ENCODE assay signal across 8 cellular contexts in genomic region chr6:109690740-109691687, GRCh38. TPM values are rescaled to one million over a fixed set of nuclear protein-coding genes. Genes with fewer than 3 reads are reported as not detected.
DNase-seq lines count a peak whose midpoint lies in the region; ATAC-seq, FAIRE-seq and TF ChIP-seq lines count a peak whose summit lies in the region.

Gene AK9 (minus strand): TSS chr6:109691202. CDS start chr6:109675745, 15,457 bp downstream.
Gene FIG4 (plus strand): TSS chr6:109691296. CDS start chr6:109691436, 140 bp downstream.

- BruUV-seq in HepG2 (replicated peaks; lab: Mats Ljungman, UMichigan): TSS peak; percentile 91

- H3K27me3 ChIP-seq in HepG2 (ENCODE audit: control insufficient read depth in 1 of 2, insufficient read depth in 2 of 2, low read length in 2 of 2): no peaks in the 10 kb centered on the region

- no peaks in the 10 kb centered on the region for H3K9me3 ChIP-seq in HepG2 (ENCODE audit: low read length)

- peak; percentile 57 to 67 for TF ChIP-seq POLR2A in HepG2 (IDR thresholded peaks at IDR 0.05; ENCODE audit: insufficient read depth in 1 of 2, low read depth in 2 of 2, low read length in 2 of 2)

- no peaks in the 10 kb centered on the region for H3K27me3 Mint-ChIP-seq in dendritic cell treated with granulocyte-macrophage colony-stimulating factor and Interleukin-4, amounts not matched to agents 40 ng/mL and 50 ng/mL, for 4 days

- peaks cover 49% of the 10 kb centered on the region for H3K4me1 Mint-ChIP-seq in dendritic cell treated with granulocyte-macrophage colony-stimulating factor and Interleukin-4, amounts not matched to agents 40 ng/mL and 50 ng/mL, for 4 days (ENCODE audit: low read depth)

- H3K36me3 ChIP-seq in HepG2 (replicated peaks in 1 of 2; ENCODE audit: control insufficient read depth in 1 of 2, insufficient read depth in 2 of 2, low read length in 2 of 2): no peaks in the 10 kb centered on the region

- peak within 1 kb of the TSS; percentile 80 to 90 (median 86) for H3K4me3 ChIP-seq in HepG2 (replicated peaks in 1 of 3; ENCODE audit: insufficient read depth in 1 of 3, low read depth in 2 of 3, low read length in 3 of 3)

- in situ Hi-C loops in HepG2 (cut with HindIII; ENCODE audit: extremely low pct_ligation_motif_present, low pct_unique_long_range_greater_than_20kb): loop anchor here (5.0 kb wide), 1 partner anchor 164 kb away; no protein-coding TSS in a partner anchor

- no peaks in the 10 kb centered on the region for H4K20me1 ChIP-seq in HepG2 (ENCODE audit: insufficient read depth, low read length)

- no peaks in the 10 kb centered on the region for H3K79me2 ChIP-seq in HepG2 (ENCODE audit: insufficient read depth, low read length)

- FAIRE-seq in HepG2 (lab: Jason Lieb, UNC): peak; percentile 85

- peak within 1 kb of the TSS; percentile 93 for H2AFZ ChIP-seq in HepG2 (ENCODE audit: low read length)

- intact Hi-C loops in dendritic cell treated with granulocyte-macrophage colony-stimulating factor and Interleukin-4, amounts not matched to agents 40 ng/mL and 50 ng/mL, for 4 days (cut with micrococcal nuclease): loop anchor here (1.0 to 5.0 kb wide), 2 partner anchors 249 to 489 kb away; partner anchors contain the start of genes CDC40, PPIL6 and SMPD2
- intact Hi-C loops in HepG2 (cut with micrococcal nuclease; ENCODE audit: unreplicated experiment): loop anchor here (1.0 kb wide), 2 partner anchors 95 to 164 kb away; no protein-coding TSS in a partner anchor

- WGBS in HepG2 (ENCODE audit: low lambda C conversion rate): under 1% methylated on average over 24 of the region's 48 CpGs

- H3K4me2 ChIP-seq in HepG2 (ENCODE audit: low read depth, low read length): peak within 1 kb of the TSS; percentile 84

- CTCF ChIA-PET in HepG2 (lab: Yijun Ruan, JAX; ENCODE audit: low intra/inter-chr PET ratio, low total read pairs): no interaction called here

- peaks cover 21% of the 10 kb centered on the region for H3K4me1 ChIP-seq in HepG2 (ENCODE audit: insufficient read depth, low read length)

- H3K27ac Mint-ChIP-seq in dendritic cell treated with granulocyte-macrophage colony-stimulating factor and Interleukin-4, amounts not matched to agents 40 ng/mL and 50 ng/mL, for 4 days: peak within 1 kb of the TSS; percentile 96

- peak; percentile 75 for TF ChIP-seq CTCF in HepG2 (CRISPR knock-in tag; IDR thresholded peaks at IDR 0.05)

- peak within 1 kb of the TSS; percentile 85 for H3K4me3 Mint-ChIP-seq in dendritic cell treated with granulocyte-macrophage colony-stimulating factor and Interleukin-4, amounts not matched to agents 40 ng/mL and 50 ng/mL, for 4 days

- TF ChIP-seq EP300 in HepG2 (IDR thresholded peaks at IDR 0.05; ENCODE audit: low read depth in 2 of 2, low read length in 2 of 2) (no peak), HepG2 (CRISPR knock-in tag; IDR thresholded peaks at IDR 0.05; ENCODE audit: borderline replicate concordance) (no peak)

- H3K27ac ChIP-seq in HepG2 (ENCODE audit: extremely low read length, insufficient read depth, low read length): peak within 1 kb of the TSS; percentile 75

- POLR2A ChIA-PET in HepG2 (lab: Yijun Ruan, JAX): interaction anchor here (0.8 to 1.1 kb wide), 2 partner anchors 11 to 12 kb away, joined by 3 read pairs; no protein-coding TSS in a partner anchor

- DNase-seq in C1 segment of cervical spinal cord (lab: John Stamatoyannopoulos, UW) (peak; percentile 68 to 95 (median 88)), NCI-H526 treated with DMSO at 0.1 percent for 48 hours (lab: John Stamatoyannopoulos, UW) (peak; percentile 90), HepG2 (ENCODE audit: low spot score) (peak; percentile 89)
- DNase-seq in activated CD4-positive, alpha-beta T cell treated with anti-CD3 and anti-CD28 coated beads, Interleukin-2, amount 50 U/mL, for 1 hour: peak; percentile 86
- peak; percentile 91 for DNase-seq in stimulated activated CD4-positive, alpha-beta T cell treated with anti-CD3 and anti-CD28 coated beads, Interleukin-4, amount 100 ng/mL, for 1 hour

- peaks cover 6% of the 10 kb centered on the region for H3K9me3 Mint-ChIP-seq in dendritic cell treated with granulocyte-macrophage colony-stimulating factor and Interleukin-4, amounts not matched to agents 40 ng/mL and 50 ng/mL, for 4 days

- peaks cover 22% of the 10 kb centered on the region for H3K36me3 Mint-ChIP-seq in dendritic cell treated with granulocyte-macrophage colony-stimulating factor and Interleukin-4, amounts not matched to agents 40 ng/mL and 50 ng/mL, for 4 days (ENCODE audit: low read depth)

- H3K9ac ChIP-seq in HepG2 (ENCODE audit: insufficient read depth, low read depth, low read length): peak within 1 kb of the TSS; percentile 80

- peak; percentile 91 for ATAC-seq in GM19328 (IDR thresholded peaks at IDR 0.05; ENCODE audit: unreplicated experiment)
- peak; percentile 89 for ATAC-seq in HG03520 (IDR thresholded peaks at IDR 0.05; ENCODE audit: unreplicated experiment)
- peak; percentile 99 for ATAC-seq in HepG2

- no peak; the same call in 1 of the 2 replicates for TF ChIP-seq RAD21 in HepG2 (CRISPR knock-in tag; IDR thresholded peaks at IDR 0.05)

TF ChIP-seq in HepG2, 621 proteins besides CTCF, POLR2A, EP300 and RAD21 (continues in another document):
- TF ChIP-seq DMAP1 (CRISPR knock-in tag; IDR thresholded peaks at IDR 0.05) (no peak), THAP8 (CRISPR knock-in tag; IDR thresholded peaks at IDR 0.05; ENCODE audit: borderline replicate concordance) (no peak)

RNA-seq across cellular contexts. Expression of gene AK9, which starts in this region (rescaled TPM):
- total RNA-seq in HepG2 (2016; rRNA removed; fragmentation: Illumina TruSeq; extraction: Trizol): 4.8 and 7.1 TPM in 2 replicates
- 4.1 and 6.6 TPM in 2 replicates for total RNA-seq in HepG2 (2016; cell fraction: cytosol; rRNA removed; fragmentation: Illumina TruSeq; extraction: Trizol; ENCODE audit: low read depth)
- 4.4 and 7.2 TPM in 2 replicates for total RNA-seq in HepG2 (2016; cell fraction: insoluble cytoplasmic fraction; rRNA removed; fragmentation: Illumina TruSeq; extraction: Trizol)
- 2.8 TPM in 2 replicates for total RNA-seq in HepG2 (2016; cell fraction: membrane; rRNA removed; fragmentation: Illumina TruSeq; extraction: Trizol)
- 4.7 and 6.1 TPM in 2 replicates for total RNA-seq in HepG2 (2016; cell fraction: nucleus; rRNA removed; fragmentation: Illumina TruSeq; extraction: Trizol)
- polyA plus RNA-seq in HepG2 (2011; rRNA removed): 2.6 and 3.2 TPM in 2 replicates
- polyA plus RNA-seq in HepG2 (2011; cell fraction: cytosol; rRNA removed): 0.87 and 1.7 TPM in 2 replicates
- polyA plus RNA-seq in HepG2 (2011; cell fraction: nucleus; rRNA removed): 2.5 and 4.4 TPM in 2 replicates
- 4.4 and 5.0 TPM in 2 replicates for polyA plus RNA-seq in HepG2 (2012)
- 0.45 and 0.55 TPM in 2 replicates for polyA plus RNA-seq in HepG2 (2016; cell fraction: cytosol; fragmentation: Illumina TruSeq; extraction: Trizol; ENCODE audit: low read depth)
- polyA plus RNA-seq in HepG2 (2016; cell fraction: insoluble cytoplasmic fraction; fragmentation: Illumina TruSeq; extraction: Trizol; ENCODE audit: low read depth): 5.4 and 6.7 TPM in 2 replicates
- polyA plus RNA-seq in HepG2 (2016; cell fraction: membrane; fragmentation: Illumina TruSeq; extraction: Trizol; ENCODE audit: low read depth): 0.84 and 0.95 TPM in 2 replicates
- polyA plus RNA-seq in HepG2 (2016; cell fraction: nucleus; fragmentation: Illumina TruSeq; extraction: Trizol; ENCODE audit: insufficient read depth, low read depth): 4.1 and 4.9 TPM in 2 replicates
- 1.1 and 1.6 TPM in 2 replicates for polyA minus RNA-seq in HepG2 (2011; rRNA and poly(A)+ RNA removed; ENCODE audit: low replicate concordance)
- 2.4 and 2.8 TPM in 2 replicates for polyA minus RNA-seq in HepG2 (2011; cell fraction: cytosol; rRNA and poly(A)+ RNA removed)
- polyA minus RNA-seq in HepG2 (2011; cell fraction: nucleus; rRNA and poly(A)+ RNA removed): 9.7 and 13.8 TPM in 2 replicates

RNA-seq across cellular contexts. Expression of gene FIG4, which starts in this region (rescaled TPM):
- total RNA-seq in HepG2 (2016; rRNA removed; fragmentation: Illumina TruSeq; extraction: Trizol): 7.9 and 10.3 TPM in 2 replicates
- 5.7 and 6.0 TPM in 2 replicates for total RNA-seq in HepG2 (2016; cell fraction: cytosol; rRNA removed; fragmentation: Illumina TruSeq; extraction: Trizol; ENCODE audit: low read depth)
- total RNA-seq in HepG2 (2016; cell fraction: insoluble cytoplasmic fraction; rRNA removed; fragmentation: Illumina TruSeq; extraction: Trizol): 7.5 and 9.0 TPM in 2 replicates
- 4.8 and 5.0 TPM in 2 replicates for total RNA-seq in HepG2 (2016; cell fraction: membrane; rRNA removed; fragmentation: Illumina TruSeq; extraction: Trizol)
- total RNA-seq in HepG2 (2016; cell fraction: nucleus; rRNA removed; fragmentation: Illumina TruSeq; extraction: Trizol): 9.6 and 10.6 TPM in 2 replicates
- 5.5 and 5.9 TPM in 2 replicates for polyA plus RNA-seq in HepG2 (2011; rRNA removed)
- polyA plus RNA-seq in HepG2 (2011; cell fraction: cytosol; rRNA removed): 2.7 and 4.3 TPM in 2 replicates
- 4.6 and 5.9 TPM in 2 replicates for polyA plus RNA-seq in HepG2 (2011; cell fraction: nucleus; rRNA removed)
- polyA plus RNA-seq in HepG2 (2012): 5.1 and 6.3 TPM in 2 replicates
- 0.63 and 0.68 TPM in 2 replicates for polyA plus RNA-seq in HepG2 (2016; cell fraction: cytosol; fragmentation: Illumina TruSeq; extraction: Trizol; ENCODE audit: low read depth)
- polyA plus RNA-seq in HepG2 (2016; cell fraction: insoluble cytoplasmic fraction; fragmentation: Illumina TruSeq; extraction: Trizol; ENCODE audit: low read depth): 7.6 and 9.3 TPM in 2 replicates
- polyA plus RNA-seq in HepG2 (2016; cell fraction: membrane; fragmentation: Illumina TruSeq; extraction: Trizol; ENCODE audit: low read depth): 1.5 and 2.3 TPM in 2 replicates
- 5.9 and 6.2 TPM in 2 replicates for polyA plus RNA-seq in HepG2 (2016; cell fraction: nucleus; fragmentation: Illumina TruSeq; extraction: Trizol; ENCODE audit: insufficient read depth, low read depth)
- polyA minus RNA-seq in HepG2 (2011; rRNA and poly(A)+ RNA removed; ENCODE audit: low replicate concordance): 3.0 and 5.7 TPM in 2 replicates
- 5.8 and 7.2 TPM in 2 replicates for polyA minus RNA-seq in HepG2 (2011; cell fraction: cytosol; rRNA and poly(A)+ RNA removed)
- 18.3 and 20.1 TPM in 2 replicates for polyA minus RNA-seq in HepG2 (2011; cell fraction: nucleus; rRNA and poly(A)+ RNA removed)

Comparison
In these comparisons a context has a peak if more than half of its experiments do, and no peak if none do; other contexts are left out.
1. Peak in every context shown above with its lines: DNase-seq, ATAC-seq, H3K4me3 ChIP-seq and H3K27ac ChIP-seq.